In the genomic region with DNA sequence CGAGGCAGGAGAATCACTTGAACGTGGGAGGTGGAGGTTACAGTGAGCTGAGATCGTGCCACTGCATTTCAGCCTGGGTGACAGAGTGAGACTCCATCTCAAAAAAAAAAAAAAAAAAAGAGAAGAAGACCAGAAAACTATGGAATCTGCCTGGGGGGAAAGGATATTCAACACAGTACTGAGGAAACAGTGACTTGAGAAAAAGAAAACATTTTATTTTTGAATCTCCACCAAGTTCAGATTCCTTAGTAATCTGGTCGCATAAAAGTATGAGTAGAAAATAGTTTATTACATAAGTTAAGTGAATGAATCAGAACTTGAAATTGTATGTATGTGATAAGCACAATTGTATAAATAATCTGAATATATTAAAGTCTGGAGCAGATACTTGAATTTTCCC, we compare ENCODE assay signal across 23 cellular contexts.
"Had no signal": no experiment of that assay in that cellular context is flagged by ENCODE, and none has a peak within 500 bp of the region (broad histone marks: within the 10 kb centered on the region; RNA-seq: fewer than 3 reads in every experiment).

No MANE protein-coding gene starts in this region.

- H3K4me3 ChIP-seq: colonic mucosa, dorsolateral prefrontal cortex, esophagus muscularis mucosa, gastrocnemius medialis, heart right ventricle, left lung, lower lobe of right lung, mucosa of descending colon had no signal

- DNase-seq: colonic mucosa; cortex of kidney; dermis blood vessel endothelial cell; dorsolateral prefrontal cortex; effector CD4-positive, alpha-beta T cell; effector memory CD4-positive, alpha-beta T cell; foreskin fibroblast; foreskin melanocyte; gastrocnemius medialis; glutamatergic neuron; head of caudate nucleus; heart right ventricle; hippocampal formation; immature natural killer cell; left cardiac atrium; left lung; left ventricle myocardium superior; lower lobe of right lung; mesenchymal stem cell; mucosa of descending colon; naive B cell; naive thymus-derived CD8-positive, alpha-beta T cell had no signal
